8 cellular contexts compared by ENCODE assay signal in genomic region chr1:203673550-203674411, GRCh38. TPM values are rescaled to one million over a fixed set of nuclear protein-coding genes. Genes with fewer than 3 reads are reported as not detected.
DNase-seq lines count a peak whose midpoint lies in the region; ATAC-seq and TF ChIP-seq lines count a peak whose summit lies in the region.

No MANE protein-coding gene starts in this region.

- H3K23ac ChIP-seq in H9 (ENCODE audit: insufficient read length, low read depth, low read length) = no peak overlapping the region

- no peak overlapping the region; the same call in 1 of the 2 replicates for H3K14ac ChIP-seq in H9 (ENCODE audit: insufficient read depth, low read length)

- no peak overlapping the region for H2AK5ac ChIP-seq in H9 (ENCODE audit: insufficient read length, low read length)

- H4K5ac ChIP-seq in H9 (ENCODE audit: insufficient read length, low read depth, low read length) = no peak overlapping the region

- H2BK12ac ChIP-seq in H9 (ENCODE audit: insufficient read length, low read depth, low read length) = no peak overlapping the region

- intact Hi-C loops in Right ventricle myocardium superior (cut with DNase I) = loop anchor here (5.0 kb wide), 1 partner anchor 41 kb away; no protein-coding TSS in a partner anchor

- H3K36me3 Mint-ChIP-seq in H9 (ENCODE audit: insufficient read depth in 1 of 3, low read depth in 3 of 3) = no peaks in the 10 kb centered on the region; a peak in 3 of 7 replicates

- no peak overlapping the region for H2AFZ ChIP-seq in H9 (ENCODE audit: low read length)

- H2BK15ac ChIP-seq in H9 (ENCODE audit: low read depth, low read length) = no peak overlapping the region

- H4K91ac ChIP-seq in H9 (ENCODE audit: insufficient read length, low read depth, low read length) = no peak overlapping the region

- no peaks in the 10 kb centered on the region for H3K79me2 ChIP-seq in H9 (ENCODE audit: insufficient read depth, low read length)

- DNase-seq in AG04450 (ENCODE audit: low read depth, low spot score) (peak; percentile 53), H9 (peak; percentile 34), SJSA1 (ENCODE audit: low read depth in 1 of 2, low spot score in 2 of 2) (peak; percentile 93 to 94), Right ventricle myocardium superior (no peak), retina (peak; percentile 63), SHP77 treated with DMSO at 0.1 percent for 48 hours (lab: John Stamatoyannopoulos, UW) (no peak)
- DNase-seq in activated naive CD4-positive, alpha-beta T cell treated with anti-CD3 and anti-CD28 coated beads, Interleukin-2, amount 50 U/mL, for 16 hours = peak; percentile 36

- ATAC-seq in Right ventricle myocardium superior (ENCODE audit: poor library complexity) (peak; percentile 52), HG03354 (IDR thresholded peaks at IDR 0.05; ENCODE audit: poor library complexity, severe bottlenecking, unreplicated experiment) (no peak)

- H3K27me3 ChIP-seq in AG04450 (ENCODE audit: control insufficient read depth, insufficient read depth, low read length) (no peaks in the 10 kb centered on the region), H9 (ENCODE audit: insufficient read depth, low read length) (no peaks in the 10 kb centered on the region; the same call in 1 of the 2 replicates), SJSA1 (replicated peaks) (no peaks in the 10 kb centered on the region)

- peak overlapping the region in 1 of 3 experiments; percentile 53; a peak in 1 of 7 replicates for H3K27ac Mint-ChIP-seq in H9

- peaks cover 56% of the 10 kb centered on the region for H3K36me3 ChIP-seq in SJSA1

- no peaks in the 10 kb centered on the region for H4K20me1 ChIP-seq in H9 (ENCODE audit: control insufficient read depth, insufficient read depth, insufficient read length)

- H3K4me1 Mint-ChIP-seq in H9 = peaks cover 49 to 59% of the 10 kb centered on the region in 2 experiments

- H4K8ac ChIP-seq in H9 (replicated peaks; ENCODE audit: insufficient read length, low read depth, low read length) = no peak overlapping the region

- peaks cover 5% of the 10 kb centered on the region for H3K27me3 Mint-ChIP-seq in H9 (ENCODE audit: low read depth)

- H3K4me3 Mint-ChIP-seq in H9 = no peak overlapping the region

- peak overlapping the region; percentile 27 for H3K4me3 ChIP-seq in AG04450 (ENCODE audit: low read depth, low read length)
- H3K4me3 ChIP-seq in SJSA1 = no peak overlapping the region

- POLR2A ChIA-PET in AG04450 (lab: Yijun Ruan, JAX) = interaction anchor here (0.6 to 1.8 kb wide), 5 partner anchors 10 to 66 kb away, joined by 3 to 12 read pairs (median 4); no protein-coding TSS in a partner anchor

- no peak overlapping the region for H3T11ph ChIP-seq in H9 (ENCODE audit: low read length)

- H2BK5ac ChIP-seq in H9 (ENCODE audit: insufficient read length, low read length) = no peak overlapping the region

- CTCF ChIA-PET in AG04450 (lab: Charles Lee) = no interaction called here

- no peak overlapping the region for H3K4me2 ChIP-seq in H9 (ENCODE audit: insufficient read depth, insufficient read length, low read length)

- no peak overlapping the region for H3K4ac ChIP-seq in H9 (ENCODE audit: low read depth, low read length)

- TF ChIP-seq CTCF in AG04450 (IDR thresholded peaks at IDR 0.05; ENCODE audit: low read depth, low read length) = no peak
- peak; percentile 27; the same call in 2 of the 3 replicates for TF ChIP-seq CTCF in H9 (conservative IDR thresholded peaks at IDR 0.05)

- H3K9ac ChIP-seq in H9 (ENCODE audit: extremely low read depth, insufficient read length, low read length) = no peak overlapping the region

- no peaks in the 10 kb centered on the region for H3K79me1 ChIP-seq in H9 (ENCODE audit: insufficient read depth, low read depth, low read length, poor library complexity, severe bottlenecking)

- H3K56ac ChIP-seq in H9 (ENCODE audit: insufficient read length, low read depth, low read length) = no peak overlapping the region

- no peak overlapping the region for H2BK20ac ChIP-seq in H9 (ENCODE audit: low read depth, low read length, poor library complexity, severe bottlenecking)

- H2BK120ac ChIP-seq in H9 (ENCODE audit: low read depth, low read length, poor library complexity, severe bottlenecking) = no peak overlapping the region

- H3K4me1 ChIP-seq in H9 (ENCODE audit: insufficient read depth, low read length) (peaks cover 6% of the 10 kb centered on the region; the same call in 1 of the 2 replicates), SJSA1 (replicated peaks) (peaks cover 58% of the 10 kb centered on the region)

- no peaks in the 10 kb centered on the region for H3K9me3 Mint-ChIP-seq in H9

- no CpG with 5 or more reads among the region's 13 CpGs for WGBS in H9 (ENCODE audit: extremely low coverage, insufficient read length, low lambda C conversion rate)

- H3K23me2 ChIP-seq in H9 (ENCODE audit: insufficient read length, low read depth, low read length, poor library complexity, severe bottlenecking) = no peaks in the 10 kb centered on the region

- peak overlapping the region; percentile 90 for H3K27ac ChIP-seq in AG04450 (ENCODE audit: low read depth, low read length)
- H3K27ac ChIP-seq in H9 (ENCODE audit: insufficient read length, low read depth, low read length) = no peak overlapping the region
- peak overlapping the region; percentile 66 for H3K27ac ChIP-seq in SJSA1

- H3K18ac ChIP-seq in H9 (ENCODE audit: insufficient read length, low read depth, low read length) = no peak overlapping the region

- H3K9me3 ChIP-seq in AG04450 (ENCODE audit: control insufficient read depth, insufficient read depth, low read length) = no peaks in the 10 kb centered on the region
- no peaks in the 10 kb centered on the region for H3K9me3 ChIP-seq in H9 (ENCODE audit: control insufficient read depth, low read depth, low read length)
- H3K9me3 ChIP-seq in SJSA1 (replicated peaks) = no peaks in the 10 kb centered on the region

RNA-seq across cellular contexts. Expression of gene ATP2B4, which starts 47.1 kb away (rescaled TPM):
- polyA plus RNA-seq in AG04450 (2011; rRNA removed) = 168 and 204 TPM in 2 replicates
- polyA minus RNA-seq in AG04450 (2011; rRNA and poly(A)+ RNA removed) = 319 and 332 TPM in 2 replicates
- 14.1 and 15.7 TPM in 2 replicates for total RNA-seq in H9 (2021)
- 67.1 and 80.5 TPM in 2 replicates for total RNA-seq in SJSA1 (2014; rRNA removed; shearing (Covaris generic))
- 62.9 TPM for total RNA-seq in Right ventricle myocardium superior

Comparison
In these comparisons a context has a peak if more than half of its experiments do, and no peak if none do; other contexts are left out.
1. DNase-seq: peak in AG04450 (single experiment), H9 (single experiment), SJSA1 (2 of 2), activated naive CD4-positive, alpha-beta T cell treated with anti-CD3 and anti-CD28 coated beads, Interleukin-2, amount 50 U/mL, for 16 hours (single experiment) and retina (single experiment); none in Right ventricle myocardium superior (single experiment) and SHP77 treated with DMSO at 0.1 percent for 48 hours (single experiment).